ENCODE assay signal across 11 cellular contexts in the genomic region with DNA sequence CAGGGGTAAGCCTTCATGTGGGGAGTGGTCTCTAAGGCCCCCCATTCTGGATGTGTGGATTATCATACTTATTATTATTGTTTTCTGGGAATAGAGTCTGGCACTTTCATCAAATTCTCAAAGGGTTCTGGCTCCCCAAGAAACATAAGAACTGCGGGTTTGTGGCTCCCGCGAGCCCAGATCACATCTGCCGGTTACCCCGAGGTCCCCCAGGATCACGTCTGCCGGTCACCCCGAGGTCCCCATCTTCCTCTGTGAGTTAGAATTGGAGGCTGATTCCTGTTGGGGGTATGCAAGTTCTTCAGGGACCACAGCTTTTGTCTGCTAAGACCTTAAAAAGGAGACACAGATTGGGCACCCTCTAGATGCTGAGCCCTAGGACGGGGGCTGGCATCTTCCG.
A peak's percentile ranks its signal among the peaks of the same experiment; 100 is the strongest.
DNase-seq lines count a peak whose midpoint lies in the region; ATAC-seq and TF ChIP-seq lines count a peak whose summit lies in the region.
"Had no signal": no experiment of that assay in that cellular context is flagged by ENCODE, and none has a peak within 500 bp of the region (broad histone marks: within the 10 kb centered on the region; RNA-seq: fewer than 3 reads in every experiment).

No MANE protein-coding gene starts in this region.

- BruUV-seq in A673 (replicated peaks; lab: Mats Ljungman, UMichigan) = no TSS peak

- H4K91ac ChIP-seq in H9 (ENCODE audit: insufficient read length, low read depth, low read length) = no peak overlapping the region

- intact Hi-C loops in A673 (cut with micrococcal nuclease; ENCODE audit: unreplicated experiment) = no loop called here
- intact Hi-C loops in sciatic nerve (cut with DNase I) = no loop called here

- no peaks in the 10 kb centered on the region for H3K36me3 ChIP-seq in A673 (ENCODE audit: insufficient read depth, low read length, poor library complexity, severe bottlenecking)

- no peak overlapping the region for H2BK12ac ChIP-seq in H9 (ENCODE audit: insufficient read length, low read depth, low read length)

- H2BK15ac ChIP-seq in H9 (ENCODE audit: low read depth, low read length) = no peak overlapping the region

- H3K9me3 Mint-ChIP-seq in H9 = no peaks in the 10 kb centered on the region
- no peaks in the 10 kb centered on the region for H3K9me3 Mint-ChIP-seq in activated naive CD4-positive, alpha-beta T cell treated with anti-CD3 and anti-CD28 coated beads, Interleukin-2, amount 50 U/mL, for 72 hours

- no peak overlapping the region for H3K18ac ChIP-seq in H9 (ENCODE audit: insufficient read length, low read depth, low read length)

- no peaks in the 10 kb centered on the region for H3K79me1 ChIP-seq in H9 (ENCODE audit: insufficient read depth, low read depth, low read length, poor library complexity, severe bottlenecking)

- H3K4me2 ChIP-seq in H9 (ENCODE audit: insufficient read depth, insufficient read length, low read length) = no peak overlapping the region
- H3K4me2 ChIP-seq: KMS-11 had no signal

- no peak overlapping the region for H3K4me3 ChIP-seq in A673 (ENCODE audit: low read depth, low read length, poor library complexity, severe bottlenecking)

- H4K20me1 ChIP-seq in H9 (ENCODE audit: control insufficient read depth, insufficient read depth, insufficient read length) = no peaks in the 10 kb centered on the region

- no peak overlapping the region for H3T11ph ChIP-seq in H9 (ENCODE audit: low read length)

- no peak overlapping the region for H2BK20ac ChIP-seq in H9 (ENCODE audit: low read depth, low read length, poor library complexity, severe bottlenecking)

- no peak overlapping the region for H4K5ac ChIP-seq in H9 (ENCODE audit: insufficient read length, low read depth, low read length)

- peaks cover 10 to 24% of the 10 kb centered on the region in 2 experiments for H3K4me1 Mint-ChIP-seq in H9

- DNase-seq in A673 (ENCODE audit: low spot score) = no peak
- peak; percentile 12 for DNase-seq in H9
- DNase-seq in left lobe of liver (ENCODE audit: low spot score) = peak; percentile 45
- peak; percentile 30 for DNase-seq in sciatic nerve (ENCODE audit: low spot score)
- no peak for DNase-seq in activated naive CD4-positive, alpha-beta T cell treated with anti-CD3 and anti-CD28 coated beads, Interleukin-2, amount 50 U/mL, for 72 hours (ENCODE audit: low spot score in 2 of 2)
- DNase-seq in nucleus accumbens (lab: John Stamatoyannopoulos, UW) = no peak
- DNase-seq in T1000 (lab: John Stamatoyannopoulos, UW) = no peak
- DNase-seq: SIG-M5 had no signal

- H3K27ac ChIP-seq in A673 (ENCODE audit: low read depth, low read length, poor library complexity, severe bottlenecking) (peak overlapping the region; percentile 17), H9 (ENCODE audit: insufficient read length, low read depth, low read length) (no peak overlapping the region)
- H3K27ac ChIP-seq: KMS-11, RWPE1 had no signal

- H3K23ac ChIP-seq in H9 (ENCODE audit: insufficient read length, low read depth, low read length) = no peak overlapping the region

- H2AK5ac ChIP-seq in H9 (ENCODE audit: insufficient read length, low read length) = no peak overlapping the region

- H3K79me2 ChIP-seq in H9 (ENCODE audit: insufficient read depth, low read length) = no peaks in the 10 kb centered on the region

- H3K23me2 ChIP-seq in H9 (ENCODE audit: insufficient read length, low read depth, low read length, poor library complexity, severe bottlenecking) = peaks cover 2% of the 10 kb centered on the region

- H3K27me3 ChIP-seq in A673 (replicated peaks; ENCODE audit: insufficient read depth, low read depth, low read length, poor library complexity) (no peaks in the 10 kb centered on the region), H9 (ENCODE audit: insufficient read depth, low read length) (no peaks in the 10 kb centered on the region)

- H3K9me3 ChIP-seq in A673 (ENCODE audit: low read depth, low read length, poor library complexity, severe bottlenecking) (no peaks in the 10 kb centered on the region), H9 (ENCODE audit: control insufficient read depth, low read depth, low read length) (no peaks in the 10 kb centered on the region)

- H3K27me3 Mint-ChIP-seq in H9 (ENCODE audit: low read depth) = peaks cover 11% of the 10 kb centered on the region

- H3K4me3 Mint-ChIP-seq in H9 = no peak overlapping the region

- no peak overlapping the region for H3K14ac ChIP-seq in H9 (ENCODE audit: insufficient read depth, low read length)

- no peak overlapping the region for H3K9ac ChIP-seq in H9 (ENCODE audit: extremely low read depth, insufficient read length, low read length)
- H3K9ac ChIP-seq: KMS-11 had no signal

- ATAC-seq in left lobe of liver (no peak), sciatic nerve (no peak)
- ATAC-seq in activated naive CD4-positive, alpha-beta T cell treated with anti-CD3 and anti-CD28 coated beads, Interleukin-2, amount 50 U/mL, for 72 hours = no peak
- ATAC-seq: PC-3 had no signal

- H2BK120ac ChIP-seq in H9 (ENCODE audit: low read depth, low read length, poor library complexity, severe bottlenecking) = no peak overlapping the region

- TF ChIP-seq CTCF in A673 (conservative IDR thresholded peaks at IDR 0.05; ENCODE audit: low read depth, low read length) (no peak), H9 (conservative IDR thresholded peaks at IDR 0.05) (no peak)

- no peak overlapping the region for H3K4ac ChIP-seq in H9 (ENCODE audit: low read depth, low read length)

- no peak overlapping the region for H2BK5ac ChIP-seq in H9 (ENCODE audit: insufficient read length, low read length)

- H2AFZ ChIP-seq in H9 (ENCODE audit: low read length) = no peak overlapping the region

- CTCF ChIA-PET in A673 (lab: Charles Lee) = interaction anchor here (0.6 kb wide), 1 partner anchor 22 kb away, joined by 4 read pairs; no protein-coding TSS in a partner anchor

- no peaks in the 10 kb centered on the region; a peak in 2 of 7 replicates for H3K36me3 Mint-ChIP-seq in H9 (ENCODE audit: insufficient read depth in 1 of 3, low read depth in 3 of 3)
- H3K36me3 Mint-ChIP-seq in activated naive CD4-positive, alpha-beta T cell treated with anti-CD3 and anti-CD28 coated beads, Interleukin-2, amount 50 U/mL, for 72 hours = no peaks in the 10 kb centered on the region

- H3K56ac ChIP-seq in H9 (ENCODE audit: insufficient read length, low read depth, low read length) = no peak overlapping the region

- H3K4me1 ChIP-seq in A673 (ENCODE audit: insufficient read depth, low read length, poor library complexity, severe bottlenecking) = peaks cover 35% of the 10 kb centered on the region
- no peaks in the 10 kb centered on the region for H3K4me1 ChIP-seq in H9 (ENCODE audit: insufficient read depth, low read length)

- no CpG with 5 or more reads among the region's 10 CpGs for WGBS in H9 (ENCODE audit: extremely low coverage, insufficient read length, low lambda C conversion rate)

- H4K8ac ChIP-seq in H9 (replicated peaks; ENCODE audit: insufficient read length, low read depth, low read length) = no peak overlapping the region

- no peak overlapping the region for H3K27ac Mint-ChIP-seq in H9
- H3K27ac Mint-ChIP-seq in activated naive CD4-positive, alpha-beta T cell treated with anti-CD3 and anti-CD28 coated beads, Interleukin-2, amount 50 U/mL, for 72 hours = no peak overlapping the region

- POLR2A ChIA-PET in A673 (lab: Charles Lee; ENCODE audit: low non-redundant PET) = no interaction called here

Comparison
In these comparisons a context has a peak if more than half of its experiments do, and no peak if none do; other contexts are left out.
1. DNase-seq: peak in H9 (single experiment), left lobe of liver (single experiment) and sciatic nerve (single experiment); none in A673 (single experiment), activated naive CD4-positive, alpha-beta T cell treated with anti-CD3 and anti-CD28 coated beads, Interleukin-2, amount 50 U/mL, for 72 hours (0 of 2), nucleus accumbens (0 of 56) and T1000 (single experiment).